27 cellular contexts compared by ENCODE assay signal in genomic region chr4:148286043-148286442, GRCh38.
"Had no signal": no experiment of that assay in that cellular context is flagged by ENCODE, and none has a peak within 500 bp of the region (broad histone marks: within the 10 kb centered on the region; RNA-seq: fewer than 3 reads in every experiment).

No MANE protein-coding gene starts in this region.

- H3K9ac ChIP-seq: neural progenitor cell, parathyroid adenoma had no signal

- H3K36me3 ChIP-seq: neural progenitor cell, ovary, right lobe of liver, sigmoid colon, stomach, thoracic aorta, thyroid gland, tibial nerve, upper lobe of left lung, vagina had no signal

- H3K9me3 ChIP-seq: ovary, psoas muscle, right lobe of liver, sigmoid colon, stomach, thoracic aorta, thyroid gland, tibial nerve, upper lobe of left lung, vagina had no signal

- H3K9me3 Mint-ChIP-seq: nephron; neural progenitor cell; stimulated activated effector memory CD8-positive, alpha-beta T cell treated with anti-CD3 and anti-CD28 coated beads, Interleukin-12 subunit alpha, Interleukin-12 subunit beta, amount 100 ng/mL, for 72 hours; stimulated activated naive B cell treated with anti-CD40 and anti-IgM and Interleukin-4, amounts not matched to agents 10 μg/mL and 1 μg/mL and 100 μg/mL, for 72 hours; stimulated activated naive CD8-positive, alpha-beta T cell treated with anti-CD3 and anti-CD28 coated beads, Interleukin-15, Interleukin-2, amounts not matched to agents 100 ng/mL and 50 ng/mL, for 24 hours had no signal

- H3K36me3 Mint-ChIP-seq: neural progenitor cell; stimulated activated effector memory CD8-positive, alpha-beta T cell treated with anti-CD3 and anti-CD28 coated beads, Interleukin-12 subunit alpha, Interleukin-12 subunit beta, amount 100 ng/mL, for 72 hours; stimulated activated naive B cell treated with anti-CD40 and anti-IgM and Interleukin-4, amounts not matched to agents 10 μg/mL and 1 μg/mL and 100 μg/mL, for 72 hours had no signal

- H3K27me3 ChIP-seq: neural progenitor cell, ovary, right lobe of liver, sigmoid colon, stomach, thyroid gland, tibial nerve, upper lobe of left lung, vagina had no signal

- H3K27ac ChIP-seq: neural progenitor cell, ovary, parathyroid adenoma, right lobe of liver, sigmoid colon, stomach, thoracic aorta, thyroid gland, tibial nerve, upper lobe of left lung, vagina had no signal

- H3K4me3 Mint-ChIP-seq: nephron; neural progenitor cell; stimulated activated effector memory CD8-positive, alpha-beta T cell treated with anti-CD3 and anti-CD28 coated beads, Interleukin-12 subunit alpha, Interleukin-12 subunit beta, amount 100 ng/mL, for 72 hours; stimulated activated naive B cell treated with anti-CD40 and anti-IgM and Interleukin-4, amounts not matched to agents 10 μg/mL and 1 μg/mL and 100 μg/mL, for 72 hours; stimulated activated naive CD8-positive, alpha-beta T cell treated with anti-CD3 and anti-CD28 coated beads, Interleukin-15, Interleukin-2, amounts not matched to agents 100 ng/mL and 50 ng/mL, for 24 hours had no signal

- H3K27me3 Mint-ChIP-seq: progenitor cell of endocrine pancreas; stimulated activated naive B cell treated with anti-CD40 and anti-IgM and Interleukin-4, amounts not matched to agents 10 μg/mL and 1 μg/mL and 100 μg/mL, for 72 hours; stimulated activated naive CD8-positive, alpha-beta T cell treated with anti-CD3 and anti-CD28 coated beads, Interleukin-15, Interleukin-2, amounts not matched to agents 100 ng/mL and 50 ng/mL, for 24 hours had no signal

- ATAC-seq: psoas muscle; stimulated activated effector memory CD8-positive, alpha-beta T cell treated with anti-CD3 and anti-CD28 coated beads, Interleukin-12 subunit alpha, Interleukin-12 subunit beta, amount 100 ng/mL, for 72 hours; stimulated activated naive B cell treated with anti-CD40 and anti-IgM and Interleukin-4, amounts not matched to agents 10 μg/mL and 1 μg/mL and 100 μg/mL, for 72 hours had no signal

- H3K4me3 ChIP-seq: neural progenitor cell, ovary, psoas muscle, right lobe of liver, sigmoid colon, stomach, thoracic aorta, thyroid gland, tibial nerve, upper lobe of left lung, vagina had no signal

- DNase-seq: occipital lobe; ovary; posterior cingulate gyrus; psoas muscle; right cardiac atrium; right lobe of liver; sigmoid colon; small intestine; stimulated activated CD4-positive, alpha-beta T cell treated with anti-CD3 and anti-CD28 coated beads, Interleukin-15, amount 100 ng/mL, for 24 hours; stimulated activated CD4-positive, alpha-beta T cell treated with anti-CD3 and anti-CD28 coated beads, Interleukin-2, amount 100 ng/mL, for 24 hours; stimulated activated CD4-positive, alpha-beta T cell treated with anti-CD3 and anti-CD28 coated beads, Interleukin-2, amount 100 ng/mL, for 48 hours; stimulated activated CD4-positive, alpha-beta T cell treated with anti-CD3 and anti-CD28 coated beads, Interleukin-4, amount 100 ng/mL, for 24 hours; stimulated activated naive B cell treated with anti-CD40 and anti-IgM and Interleukin-4, amounts not matched to agents 10 μg/mL and 1 μg/mL and 100 μg/mL, for 72 hours; stimulated activated naive CD4-positive, alpha-beta T cell treated with Interleukin-2 at 50 U/mL for 16 hours; stomach; thyroid gland; trophoblast cell; upper lobe of left lung had no signal

- H3K27ac Mint-ChIP-seq: nephron; neural progenitor cell; progenitor cell of endocrine pancreas; stimulated activated effector memory CD8-positive, alpha-beta T cell treated with anti-CD3 and anti-CD28 coated beads, Interleukin-12 subunit alpha, Interleukin-12 subunit beta, amount 100 ng/mL, for 72 hours; stimulated activated naive B cell treated with anti-CD40 and anti-IgM and Interleukin-4, amounts not matched to agents 10 μg/mL and 1 μg/mL and 100 μg/mL, for 72 hours; stimulated activated naive CD8-positive, alpha-beta T cell treated with anti-CD3 and anti-CD28 coated beads, Interleukin-15, Interleukin-2, amounts not matched to agents 100 ng/mL and 50 ng/mL, for 24 hours had no signal
